In genomic region chr16:89523680-89524344, GRCh38 we compare ENCODE assay signal across 16 cellular contexts. TPM values are rescaled to one million over a fixed set of nuclear protein-coding genes. Genes with fewer than 3 reads are reported as not detected.
DNase-seq lines count a peak whose midpoint lies in the region; ATAC-seq, FAIRE-seq and TF ChIP-seq lines count a peak whose summit lies in the region.
"Had no signal": no experiment of that assay in that cellular context is flagged by ENCODE, and none has a peak within 500 bp of the region (broad histone marks: within the 10 kb centered on the region; RNA-seq: fewer than 3 reads in every experiment).

No MANE protein-coding gene starts in this region.

- H3K36me3 ChIP-seq in MM.1S (replicated peaks; ENCODE audit: insufficient read depth, low read length) = no peaks in the 10 kb centered on the region
- peaks cover 0 to 100% (median 52%) of the 10 kb centered on the region in 9 donors for H3K36me3 ChIP-seq in heart right ventricle
- peaks cover 17 to 78% (median 37%) of the 10 kb centered on the region in 4 donors for H3K36me3 ChIP-seq in liver (ENCODE audit: control insufficient read depth in 4 of 4, insufficient read depth in 3 of 4, low read depth in 1 of 4, low read length in 3 of 4)

- no peaks in the 10 kb centered on the region for H4K20me1 ChIP-seq in MM.1S (ENCODE audit: insufficient read depth, low read length)

- peak overlapping the region; percentile 100; the same call in 1 of the 2 replicates for H3K27ac ChIP-seq in MM.1S (ENCODE audit: low read length)
- peak overlapping the region; percentile 17 to 72 (median 62) for H3K27ac ChIP-seq in heart right ventricle
- no peak overlapping the region for H3K27ac ChIP-seq in liver (ENCODE audit: low read depth in 1 of 2, low read length in 2 of 2)

- TF ChIP-seq CTCF in MM.1S (IDR thresholded peaks at IDR 0.05; ENCODE audit: low read length) (no peak), heart right ventricle (IDR thresholded peaks at IDR 0.05) (peak in 3 of 9 donors; percentile 31 to 40 (median 36)), liver (IDR thresholded peaks at IDR 0.05; ENCODE audit: low read depth, low read length, missing input control) (no peak)

- no peaks in the 10 kb centered on the region for H3K9me2 ChIP-seq in MM.1S (replicated peaks; ENCODE audit: insufficient read depth, low read length)

- no peak overlapping the region for H2AFZ ChIP-seq in MM.1S (ENCODE audit: low read length)

- H3K27me3 ChIP-seq in MM.1S (replicated peaks; ENCODE audit: insufficient read depth, low read length) (no peaks in the 10 kb centered on the region), heart right ventricle (no peaks in the 10 kb centered on the region), liver (ENCODE audit: control insufficient read depth in 4 of 4, insufficient read depth in 4 of 4, low read length in 3 of 4) (no peaks in the 10 kb centered on the region)
- H3K27me3 ChIP-seq: BLaER1 treated with 17β-estradiol and CSF1 and Interleukin-3, amounts not matched to agents 10 nM and 100 nM had no signal

- peak; percentile 26 to 35 for TF ChIP-seq RAD21 in liver (IDR thresholded peaks at IDR 0.05)

- intact Hi-C loops in heart right ventricle (cut with DNase I) = loop anchor here in 1 of 10 donors (1.0 kb wide), 1 partner anchor 16 kb away; the partner anchor contains the start of gene SPG7

- peaks cover 19% of the 10 kb centered on the region for H3K4me1 ChIP-seq in MM.1S (ENCODE audit: low read length)
- peaks cover 6 to 29% (median 15%) of the 10 kb centered on the region in 9 donors for H3K4me1 ChIP-seq in heart right ventricle
- no peaks in the 10 kb centered on the region for H3K4me1 ChIP-seq in liver (ENCODE audit: control insufficient read depth in 4 of 4, insufficient read depth in 4 of 4, low read length in 3 of 4)

- 61 to 74% methylated on average over 32 of the region's 32 CpGs for WGBS in heart right ventricle, 2 donors
- WGBS in liver = 83% methylated on average over 32 of the region's 32 CpGs

- no peak overlapping the region for H3K4me2 ChIP-seq in MM.1S (ENCODE audit: low read depth, low read length)

- DNase-seq in MM.1S (no peak), heart right ventricle (peak in 1 of 2 donors; percentile 53), pulmonary artery endothelial cell (ENCODE audit: low read depth, low spot score) (peak; percentile 39), GM19239 (ENCODE audit: insufficient read length, low spot score) (no peak), germinal center (ENCODE audit: low spot score) (no peak)
- DNase-seq: CD8-positive, alpha-beta memory T cell; DMS53; EL; NCI-H1694 treated with DMSO at 0.1 percent for 48 hours; NCI-H510A; NCI-H774; SIG-M5 had no signal

- peaks cover 24% of the 10 kb centered on the region for H3K79me2 ChIP-seq in MM.1S (ENCODE audit: low read length)

- H3F3A ChIP-seq in MM.1S (ENCODE audit: insufficient read depth, low read length) = peaks cover 19% of the 10 kb centered on the region

- H3K9ac ChIP-seq in MM.1S (ENCODE audit: low read length) = no peak overlapping the region
- no peak overlapping the region for H3K9ac ChIP-seq in liver (ENCODE audit: low read depth in 1 of 2, low read length in 2 of 2)

- H3K9me3 ChIP-seq in MM.1S (replicated peaks; ENCODE audit: insufficient read depth, low read length) (no peaks in the 10 kb centered on the region), heart right ventricle (no peaks in the 10 kb centered on the region), liver (ENCODE audit: control insufficient read depth in 4 of 4, low read length in 3 of 4) (no peaks in the 10 kb centered on the region)
- H3K9me3 ChIP-seq: BLaER1 treated with 17β-estradiol and CSF1 and Interleukin-3, amounts not matched to agents 10 nM and 100 nM had no signal

- ATAC-seq in heart right ventricle = peak; percentile 29 to 86 (median 70)
- no peak for ATAC-seq in GM21737 (IDR thresholded peaks at IDR 0.05; ENCODE audit: unreplicated experiment)

- no peak for FAIRE-seq in GM19239 (lab: Jason Lieb, UNC)
- FAIRE-seq: GM12892 had no signal

- H3K4me3 ChIP-seq in MM.1S (ENCODE audit: low read length) = no peak overlapping the region
- peak overlapping the region in 8 of 10 donors; percentile 1 to 34 (median 16) for H3K4me3 ChIP-seq in heart right ventricle
- no peak overlapping the region for H3K4me3 ChIP-seq in liver (ENCODE audit: low read depth in 1 of 3, low read length in 3 of 3)
- H3K4me3 ChIP-seq: BLaER1 treated with 17β-estradiol and CSF1 and Interleukin-3, amounts not matched to agents 10 nM and 100 nM had no signal

TF ChIP-seq in liver, 16 proteins besides CTCF, POLR2A, EP300 and RAD21:
- TF ChIP-seq SP1 (IDR thresholded peaks at IDR 0.05) (no peak), NR2F2 (IDR thresholded peaks at IDR 0.05) (peak; percentile 35)
TF ChIP-seq in liver: peak in this region for 1.

RNA-seq across cellular contexts. Expression of gene SPG7, which starts 15.6 kb away (rescaled TPM):
- 100 to 1,000 TPM in 5 of 10 donors, 10 to 100 TPM in 5; 85.4 to 145 (median 101) TPM for total RNA-seq in heart right ventricle
- polyA plus RNA-seq in heart right ventricle = 100 to 1,000 TPM in 1 of 2 donors, 10 to 100 TPM in 1; 69.8 to 116 TPM
- 100 to 1,000 TPM in 1 of 2 donors, 10 to 100 TPM in 1; 43.7 to 102 TPM for total RNA-seq in liver
- 10 to 100 TPM; 34.5 to 55.3 TPM for polyA plus RNA-seq in liver
- 99.5 and 119 TPM in 2 replicates for total RNA-seq in pulmonary artery endothelial cell

RNA-seq across cellular contexts. Expression of gene ANKRD11, which starts 33.5 kb away (rescaled TPM):
- total RNA-seq in heart right ventricle (10 to 100 TPM; 55.9 to 93.6 (median 67.4) TPM), liver (10 to 100 TPM; 33.0 to 55.1 TPM), pulmonary artery endothelial cell (53.0 and 58.1 TPM in 2 replicates)
- polyA plus RNA-seq in heart right ventricle (10 to 100 TPM; 47.7 to 65.5 TPM), liver (10 to 100 TPM; 16.3 to 22.9 TPM)

RNA-seq across cellular contexts. Expression of gene RPL13, which starts 36.7 kb away (rescaled TPM):
- total RNA-seq in heart right ventricle (1,000 to 10,000 TPM in 4 of 10 donors, 100 to 1,000 TPM in 6; 786 to 1,426 (median 935) TPM), liver (1,000 to 10,000 TPM; 1,021 to 2,122 TPM), pulmonary artery endothelial cell (2,574 and 3,609 TPM in 2 replicates)
- polyA plus RNA-seq in heart right ventricle (1,000 to 10,000 TPM; 3,221 to 7,398 TPM), liver (1,000 to 10,000 TPM in 1 of 2 donors, 100 to 1,000 TPM in 1; 699 to 2,663 TPM)

RNA-seq across cellular contexts. Expression of gene CPNE7, which starts 51.7 kb away (rescaled TPM):
- total RNA-seq in heart right ventricle (under 1 TPM in 1 of 10 donors, not detected in 9; 0.16 TPM), liver (under 1 TPM in 1 of 2 donors, not detected in 1; 0.47 TPM), pulmonary artery endothelial cell (5.7 and 20.3 TPM in 2 replicates)
- polyA plus RNA-seq in heart right ventricle (under 1 TPM in 1 of 2 donors, not detected in 1; 0.33 TPM), liver (under 1 TPM; 0.30 to 0.56 TPM)

Comparison
In these comparisons a context has a peak if more than half of its experiments do, and no peak if none do; other contexts are left out.
1. H3K27ac ChIP-seq: peak in MM.1S (single experiment) and heart right ventricle (10 of 10); none in liver (0 of 2).
2. H3K4me3 ChIP-seq: peak in heart right ventricle (8 of 10); none in MM.1S (single experiment) and liver (0 of 3).